In genomic region chr16:19003935-19004334, GRCh38 we compare ENCODE assay signal across 23 cellular contexts. TPM values are rescaled to one million over a fixed set of nuclear protein-coding genes. Genes with fewer than 3 reads are reported as not detected.
DNase-seq lines count a peak whose midpoint lies in the region; ATAC-seq, FAIRE-seq and TF ChIP-seq lines count a peak whose summit lies in the region.
"Had no signal": no experiment of that assay in that cellular context is flagged by ENCODE, and none has a peak within 500 bp of the region (broad histone marks: within the 10 kb centered on the region; RNA-seq: fewer than 3 reads in every experiment).

No MANE protein-coding gene starts in this region.

- no peak overlapping the region for H3K27ac ChIP-seq in sigmoid colon
- H3K27ac ChIP-seq: C4-2B, HL-60, Peyer's patch had no signal

- 72 to 73% methylated on average over 4 of the region's 4 CpGs for WGBS in sigmoid colon, 2 donors

- ATAC-seq in GM21367 (IDR thresholded peaks at IDR 0.05; ENCODE audit: unreplicated experiment) = no peak
- ATAC-seq in stimulated activated memory B cell treated with anti-CD40 and anti-IgM and Interleukin-4, amounts not matched to agents 10 μg/mL and 1 μg/mL and 100 μg/mL, for 72 hours = no peak

- H3K4me1 Mint-ChIP-seq in neural crest cell = peaks cover 34% of the 10 kb centered on the region
- H3K4me1 Mint-ChIP-seq in stimulated activated memory B cell treated with anti-CD40 and anti-IgM and Interleukin-4, amounts not matched to agents 10 μg/mL and 1 μg/mL and 100 μg/mL, for 72 hours = no peaks in the 10 kb centered on the region

- H3K27me3 ChIP-seq in bronchial epithelial cell (ENCODE audit: control insufficient read depth, insufficient read depth, low read length) (no peaks in the 10 kb centered on the region), sigmoid colon (no peaks in the 10 kb centered on the region)
- H3K27me3 ChIP-seq: Peyer's patch had no signal

- peaks cover 5% of the 10 kb centered on the region for H3K9me3 Mint-ChIP-seq in neural crest cell
- H3K9me3 Mint-ChIP-seq in stimulated activated memory B cell treated with anti-CD40 and anti-IgM and Interleukin-4, amounts not matched to agents 10 μg/mL and 1 μg/mL and 100 μg/mL, for 72 hours = no peaks in the 10 kb centered on the region

- no peaks in the 10 kb centered on the region for H3K4me1 ChIP-seq in sigmoid colon

- H3K36me3 Mint-ChIP-seq in neural crest cell (ENCODE audit: low read depth) = peaks cover 11% of the 10 kb centered on the region
- H3K36me3 Mint-ChIP-seq in stimulated activated memory B cell treated with anti-CD40 and anti-IgM and Interleukin-4, amounts not matched to agents 10 μg/mL and 1 μg/mL and 100 μg/mL, for 72 hours = no peaks in the 10 kb centered on the region

- no peak for TF ChIP-seq EP300 in sigmoid colon (IDR thresholded peaks at IDR 0.05)

- no peaks in the 10 kb centered on the region for H3K27me3 Mint-ChIP-seq in neural crest cell (ENCODE audit: low read depth)
- peaks cover 9% of the 10 kb centered on the region for H3K27me3 Mint-ChIP-seq in stimulated activated memory B cell treated with anti-CD40 and anti-IgM and Interleukin-4, amounts not matched to agents 10 μg/mL and 1 μg/mL and 100 μg/mL, for 72 hours

- no peaks in the 10 kb centered on the region for H3K9me3 ChIP-seq in sigmoid colon
- H3K9me3 ChIP-seq: Peyer's patch had no signal

- H3K36me3 ChIP-seq in bronchial epithelial cell (ENCODE audit: control insufficient read depth, insufficient read depth, low read length) (no peaks in the 10 kb centered on the region), sigmoid colon (no peaks in the 10 kb centered on the region)
- H3K36me3 ChIP-seq: Peyer's patch had no signal

- TF ChIP-seq CTCF in bronchial epithelial cell (IDR thresholded peaks at IDR 0.05; ENCODE audit: insufficient read depth, low read length, severe bottlenecking) (no peak), neural crest cell (conservative IDR thresholded peaks at IDR 0.05) (no peak), sigmoid colon (IDR thresholded peaks at IDR 0.05) (no peak)

- TF ChIP-seq POLR2A in sigmoid colon (IDR thresholded peaks at IDR 0.05) = no peak

- DNase-seq in Daoy (ENCODE audit: low read depth) (peak; percentile 35), NCI-H69 (lab: John Stamatoyannopoulos, UW) (peak; percentile 37), bronchial epithelial cell (ENCODE audit: low read depth) (peak; percentile 29), neural crest cell (ENCODE audit: low read depth, low spot score) (no peak), sigmoid colon (no peak)
- DNase-seq: AML-193, DMS 273 treated with DMSO at 0.1 percent for 48 hours, GF-D8, MM.1S, NCI-H1092, NCI-H1436 treated with DMSO at 0.1 percent for 48 hours, NCI-H2029 treated with DMSO at 0.1 percent for 48 hours, NCI-H2171, NCI-H526, Right ventricle myocardium superior, SW 1271 had no signal

- no peak overlapping the region for H3K4me3 Mint-ChIP-seq in neural crest cell
- no peak overlapping the region for H3K4me3 Mint-ChIP-seq in stimulated activated memory B cell treated with anti-CD40 and anti-IgM and Interleukin-4, amounts not matched to agents 10 μg/mL and 1 μg/mL and 100 μg/mL, for 72 hours

- H3K4me3 ChIP-seq in bronchial epithelial cell (ENCODE audit: low read depth, low read length) (no peak overlapping the region), sigmoid colon (no peak overlapping the region)
- H3K4me3 ChIP-seq: Peyer's patch had no signal

- intact Hi-C loops in sigmoid colon (cut with DNase I) = no loop called here

- no peak for FAIRE-seq in bronchial epithelial cell (lab: Jason Lieb, UNC)
- FAIRE-seq: H54, HTR-8/SVneo had no signal

- H3K27ac Mint-ChIP-seq in neural crest cell (ENCODE audit: unreplicated experiment) = peak overlapping the region; percentile 81
- no peak overlapping the region for H3K27ac Mint-ChIP-seq in stimulated activated memory B cell treated with anti-CD40 and anti-IgM and Interleukin-4, amounts not matched to agents 10 μg/mL and 1 μg/mL and 100 μg/mL, for 72 hours

RNA-seq across cellular contexts. Expression of gene TMC7, which starts 20.2 kb away (rescaled TPM):
- 1.3 and 1.9 TPM in 2 replicates for total RNA-seq in Daoy (2014; rRNA removed; shearing (Covaris generic))
- 3.1 and 5.0 TPM in 2 replicates for total RNA-seq in bronchial epithelial cell
- 3.1 and 3.9 TPM in 2 replicates for total RNA-seq in neural crest cell
- total RNA-seq in sigmoid colon = under 1 TPM; 0.16 to 0.55 (median 0.38) TPM
- 1 to 10 TPM in 2 of 3 donors, under 1 TPM in 1; 0.46 to 3.1 (median 1.8) TPM for polyA plus RNA-seq in sigmoid colon

Comparison
In these comparisons a context has a peak if more than half of its experiments do, and no peak if none do; other contexts are left out.
1. DNase-seq: peak in Daoy (single experiment), NCI-H69 (single experiment) and bronchial epithelial cell (single experiment); none in neural crest cell (single experiment) and sigmoid colon (single experiment).